23 cellular contexts compared by ENCODE assay signal in genomic region chr5:6900247-6900646, GRCh38.
"Had no signal": no experiment of that assay in that cellular context is flagged by ENCODE, and none has a peak within 500 bp of the region (broad histone marks: within the 10 kb centered on the region; RNA-seq: fewer than 3 reads in every experiment).

No MANE protein-coding gene starts in this region.

- H3K4me3 Mint-ChIP-seq: activated naive CD8-positive, alpha-beta T cell; activated T-cell treated with anti-CD3 and anti-CD28 coated beads, Interleukin-2, amount 50 U/mL, for 4 hours; effector memory CD8-positive, alpha-beta T cell; natural killer cell treated with Interleukin-12 subunit alpha and Interleukin-12 subunit beta and Interleukin-15 and Interleukin-18, amount 100 ng/mL, for 72 hours; T-helper 1 cell treated with Interleukin-12 subunit alpha and Interleukin-12 subunit beta and Interleukin-4 antibody, amounts not matched to agents 30 μg/mL and 1 μg/mL, for 36 hours had no signal

- H3K27ac Mint-ChIP-seq: activated naive CD8-positive, alpha-beta T cell; activated T-helper 2 cell treated with anti-CD3 and anti-CD28 coated beads, Interferon-gamma antibody, Interleukin-2, Interleukin-4, amounts not matched to agents 10 μg/mL and 5 μg/mL and 100 μg/mL, durations not matched to agents 14 hours and 24 hours and 36 hours; effector memory CD8-positive, alpha-beta T cell; natural killer cell treated with Interleukin-12 subunit alpha and Interleukin-12 subunit beta and Interleukin-15 and Interleukin-18, amount 100 ng/mL, for 72 hours; T-helper 1 cell treated with Interleukin-12 subunit alpha and Interleukin-12 subunit beta and Interleukin-4 antibody, amounts not matched to agents 30 μg/mL and 1 μg/mL, for 36 hours had no signal

- H3K4me3 ChIP-seq: colonic mucosa, esophagus muscularis mucosa, prostate gland, spleen, thoracic aorta, upper lobe of left lung had no signal

- H3K27me3 ChIP-seq: colonic mucosa, dorsolateral prefrontal cortex, esophagus muscularis mucosa, upper lobe of left lung had no signal

- H3K9me3 Mint-ChIP-seq: activated T-helper 2 cell treated with anti-CD3 and anti-CD28 coated beads, Interferon-gamma antibody, Interleukin-2, Interleukin-4, amounts not matched to agents 10 μg/mL and 5 μg/mL and 100 μg/mL, durations not matched to agents 14 hours and 24 hours and 36 hours; effector memory CD8-positive, alpha-beta T cell; T-helper 1 cell treated with Interleukin-12 subunit alpha and Interleukin-12 subunit beta and Interleukin-4 antibody, amounts not matched to agents 30 μg/mL and 1 μg/mL, for 36 hours had no signal

- H3K4me1 ChIP-seq: colonic mucosa, esophagus muscularis mucosa, prostate gland, spleen, upper lobe of left lung had no signal

- H3K27ac ChIP-seq: colonic mucosa, dorsolateral prefrontal cortex, esophagus muscularis mucosa, prostate gland, spleen, thoracic aorta, upper lobe of left lung had no signal

- DNase-seq: activated CD4-positive, alpha-beta T cell treated with anti-CD3 and anti-CD28 coated beads for 4 hours; activated CD4-positive, alpha-beta T cell treated with anti-CD3 and anti-CD28 coated beads, Interleukin-2, amount 50 U/mL, for 48 hours; activated CD4-positive, CD25-positive, alpha-beta regulatory T cell; activated CD8-positive, alpha-beta memory T cell treated with anti-CD3 and anti-CD28 coated beads, Interleukin-2, amount 50 U/mL, for 48 hours; activated naive CD4-positive, alpha-beta T cell; activated T-cell treated with anti-CD3 and anti-CD28 coated beads, Interleukin-2, amount 50 U/mL, for 4 hours; dorsolateral prefrontal cortex; effector memory CD8-positive, alpha-beta T cell; left ventricle myocardium superior; mammary epithelial cell; midbrain; spleen; stimulated activated CD4-positive, alpha-beta T cell treated with anti-CD3 and anti-CD28 coated beads, Interleukin-4, amount 100 ng/mL, for 1 hour; stimulated activated naive CD4-positive, alpha-beta T cell had no signal

- H3K36me3 ChIP-seq: colonic mucosa, esophagus muscularis mucosa, prostate gland, spleen, thoracic aorta, upper lobe of left lung had no signal

- H3K36me3 Mint-ChIP-seq: activated naive CD8-positive, alpha-beta T cell; natural killer cell treated with Interleukin-12 subunit alpha and Interleukin-12 subunit beta and Interleukin-15 and Interleukin-18, amount 100 ng/mL, for 72 hours had no signal

- H3K9me3 ChIP-seq: colonic mucosa, esophagus muscularis mucosa, prostate gland, thoracic aorta, upper lobe of left lung had no signal

- ATAC-seq: activated T-cell treated with anti-CD3 and anti-CD28 coated beads, Interleukin-2, amount 50 U/mL, for 4 hours; effector memory CD8-positive, alpha-beta T cell; left ventricle myocardium superior; natural killer cell treated with Interleukin-12 subunit alpha and Interleukin-12 subunit beta and Interleukin-15 and Interleukin-18, amount 100 ng/mL, for 72 hours had no signal
